ENCODE assay signal across 29 cellular contexts in the genomic region with DNA sequence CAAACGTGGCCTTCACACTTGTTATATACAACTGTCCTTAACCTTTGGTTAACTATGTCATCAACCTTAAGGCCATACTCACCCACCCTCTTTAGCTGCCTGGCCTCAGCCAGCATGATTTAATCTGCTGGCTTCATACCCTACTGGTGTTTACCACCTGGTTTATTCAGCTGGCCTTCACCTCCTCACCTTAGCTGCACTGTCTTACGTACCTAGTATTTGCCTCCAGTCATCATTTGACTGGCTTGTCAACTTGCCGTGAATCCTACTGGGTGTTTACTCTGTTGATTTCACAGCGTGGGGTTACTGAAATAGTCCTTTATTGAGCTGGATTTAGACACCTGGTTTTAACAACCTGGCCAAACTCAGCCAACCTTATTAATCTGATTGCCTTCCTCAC.
"Had no signal": no experiment of that assay in that cellular context is flagged by ENCODE, and none has a peak within 500 bp of the region (broad histone marks: within the 10 kb centered on the region; RNA-seq: fewer than 3 reads in every experiment).

No MANE protein-coding gene starts in this region.

- ATAC-seq: activated CD8-positive, alpha-beta memory T cell treated with anti-CD3 and anti-CD28 coated beads, Interleukin-2, amount 10 ng/mL, durations not matched to agents 7 days and 5 days; activated T-cell treated with anti-CD3 and anti-CD28 coated beads, Interleukin-2, amount 50 U/mL, for 4 hours; Panc1; Right ventricle myocardium inferior; T-cell had no signal

- H3K4me3 ChIP-seq: adrenal gland, breast epithelium, SK-N-MC had no signal

- DNase-seq: activated B cell treated with CpG ODN at 0.5 μM for 24 hours; activated CD4-positive, alpha-beta T cell treated with anti-CD3 and anti-CD28 coated beads for 1 hour; activated CD4-positive, alpha-beta T cell treated with anti-CD3 and anti-CD28 coated beads, Interleukin-2, amount 10 ng/mL, durations not matched to agents 24 days and 14 days; activated CD4-positive, alpha-beta T cell treated with anti-CD3 and anti-CD28 coated beads, Interleukin-2, amount 50 U/mL, for 48 hours; activated CD8-positive, alpha-beta memory T cell treated with anti-CD3 and anti-CD28 coated beads, Interleukin-2, amount 10 ng/mL, durations not matched to agents 7 days and 5 days; activated gamma-delta T cell treated with Interleukin-2 at 50 U/mL for 16 hours; activated naive CD4-positive, alpha-beta T cell treated with anti-CD3 and anti-CD28 coated beads, Interleukin-2, amount 10 ng/mL, durations not matched to agents 7 days and 5 days; activated naive CD8-positive, alpha-beta T cell treated with anti-CD3 and anti-CD28 coated beads, Interleukin-2, amount 10 ng/mL, durations not matched to agents 7 days and 5 days; activated T-cell treated with anti-CD3 and anti-CD28 coated beads, Interleukin-2, amount 50 U/mL, for 4 hours; adrenal gland; aorta; central memory CD4-positive, alpha-beta T cell; MM.1S; NCI-H1105; NCI-H1694; NCI-H2029; NCI-H2107; NCI-H2171 treated with DMSO at 0.1 percent for 48 hours; NCI-H226; NCI-H510A; NCI-H526 treated with DMSO at 0.1 percent for 48 hours; RPMI8226; T-cell; T-helper 2 cell; T1000 had no signal
